In the genomic region with DNA sequence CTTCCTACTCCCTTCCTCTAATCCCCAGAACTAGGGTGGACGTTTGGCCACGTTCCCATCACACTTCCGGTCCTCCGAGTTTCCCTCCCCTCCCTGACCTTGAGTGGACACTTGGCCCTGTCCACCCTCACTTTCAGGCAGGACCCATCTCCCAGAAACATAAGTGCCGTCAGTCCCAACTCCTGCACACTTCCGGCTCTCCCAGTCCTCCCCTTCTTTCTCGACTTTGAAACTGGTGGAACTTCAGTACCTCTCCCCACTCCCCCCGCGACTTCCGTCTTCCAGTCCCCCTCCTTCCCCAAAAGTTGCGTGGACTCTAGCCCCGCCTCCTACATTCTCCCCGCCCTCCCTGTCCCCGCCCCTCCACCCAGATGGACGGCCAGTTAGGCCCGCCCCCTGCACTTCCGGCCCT, we compare ENCODE assay signal across 8 cellular contexts. TPM values are rescaled to one million over a fixed set of nuclear protein-coding genes. Genes with fewer than 3 reads are reported as not detected.
DNase-seq lines count a peak whose midpoint lies in the region; ATAC-seq and TF ChIP-seq lines count a peak whose summit lies in the region.

No MANE protein-coding gene starts in this region.

- no peak for TF ChIP-seq CTCF in OCI-LY7 (conservative IDR thresholded peaks at IDR 0.05; ENCODE audit: low read length)
- TF ChIP-seq CTCF in astrocyte of the spinal cord (IDR thresholded peaks at IDR 0.05; ENCODE audit: low read depth, low read length): no peak

- peaks cover 59% of the 10 kb centered on the region for H3K36me3 Mint-ChIP-seq in stimulated activated effector memory CD8-positive, alpha-beta T cell treated with anti-CD3 and anti-CD28 coated beads, Interleukin-12 subunit alpha, Interleukin-12 subunit beta, amount 100 ng/mL, for 72 hours

- H2AFZ ChIP-seq in OCI-LY7 (ENCODE audit: low read length): peak overlapping the region; percentile 77; the same call in 1 of the 2 replicates

- CTCF ChIA-PET in OCI-LY7 (lab: Charles Lee; ENCODE audit: unreplicated experiment): no interaction called here

- no peaks in the 10 kb centered on the region for H3K9me2 ChIP-seq in OCI-LY7 (ENCODE audit: insufficient read depth, low read length)

- H3K4me1 Mint-ChIP-seq in stimulated activated effector memory CD8-positive, alpha-beta T cell treated with anti-CD3 and anti-CD28 coated beads, Interleukin-12 subunit alpha, Interleukin-12 subunit beta, amount 100 ng/mL, for 72 hours: peaks cover 16% of the 10 kb centered on the region

- peak overlapping the region; percentile 100 for H3K27ac Mint-ChIP-seq in stimulated activated effector memory CD8-positive, alpha-beta T cell treated with anti-CD3 and anti-CD28 coated beads, Interleukin-12 subunit alpha, Interleukin-12 subunit beta, amount 100 ng/mL, for 72 hours

- H3K27ac ChIP-seq in OCI-LY7 (ENCODE audit: low read depth, low read length, poor library complexity, severe bottlenecking): peak overlapping the region; percentile 86

- no TSS peak for BruUV-seq in OCI-LY7 (replicated peaks; lab: Mats Ljungman, UMichigan)

- POLR2A ChIA-PET in OCI-LY7 (lab: Charles Lee): no interaction called here

- H3K4me2 ChIP-seq in OCI-LY7 (ENCODE audit: low read length): peak overlapping the region; percentile 98

- peak; percentile 86 for DNase-seq in NOMO-1 treated with DMSO at 0.1 percent for 48 hours (lab: John Stamatoyannopoulos, UW; ENCODE audit: unreplicated experiment)
- DNase-seq in NOMO-1 treated with dmso at 0.1 percent for 144 hours (lab: John Stamatoyannopoulos, UW; ENCODE audit: unreplicated experiment): no peak
- peak; percentile 92 for DNase-seq in OCI-LY7 (ENCODE audit: low spot score)
- DNase-seq in astrocyte of the spinal cord (ENCODE audit: low read depth, low spot score): no peak
- peak; percentile 84 for DNase-seq in medulla oblongata (ENCODE audit: extremely low spot score)
- peak in 1 of 2 donors; percentile 1 for DNase-seq in stimulated activated effector memory CD8-positive, alpha-beta T cell treated with anti-CD3 and anti-CD28 coated beads, Interleukin-12 subunit alpha, Interleukin-12 subunit beta, amount 100 ng/mL, for 72 hours (ENCODE audit: low spot score in 2 of 2)

- in situ Hi-C loops in astrocyte of the spinal cord (cut with HindIII; ENCODE audit: low sequenced_read_pairs): no loop called here

- H3K4me3 Mint-ChIP-seq in stimulated activated effector memory CD8-positive, alpha-beta T cell treated with anti-CD3 and anti-CD28 coated beads, Interleukin-12 subunit alpha, Interleukin-12 subunit beta, amount 100 ng/mL, for 72 hours: peak overlapping the region; percentile 98

- no peaks in the 10 kb centered on the region for H4K20me1 ChIP-seq in OCI-LY7 (ENCODE audit: insufficient read depth, low read length)

- intact Hi-C loops in OCI-LY7 (cut with micrococcal nuclease; ENCODE audit: unreplicated experiment): loop anchor here (1.0 to 2.0 kb wide), 5 partner anchors 96 to 336 kb away; a partner anchor contains a TSS

- peaks cover 20% of the 10 kb centered on the region for H3K9me3 Mint-ChIP-seq in stimulated activated effector memory CD8-positive, alpha-beta T cell treated with anti-CD3 and anti-CD28 coated beads, Interleukin-12 subunit alpha, Interleukin-12 subunit beta, amount 100 ng/mL, for 72 hours

- peaks cover 27% of the 10 kb centered on the region; the same call in 1 of the 2 replicates for H3K9me3 ChIP-seq in OCI-LY7 (ENCODE audit: low read length)

- H3K4me1 ChIP-seq in OCI-LY7 (ENCODE audit: insufficient read depth, low read length, poor library complexity, severe bottlenecking): peaks cover 12% of the 10 kb centered on the region

- H3K4me3 ChIP-seq in OCI-LY7 (ENCODE audit: low read depth, low read length, poor library complexity, severe bottlenecking): peak overlapping the region; percentile 85
- peak overlapping the region; percentile 90 for H3K4me3 ChIP-seq in astrocyte of the spinal cord (ENCODE audit: low read depth, low read length)

- peaks cover 32% of the 10 kb centered on the region for H3K36me3 ChIP-seq in OCI-LY7 (ENCODE audit: insufficient read depth, low read length)

- H3K79me2 ChIP-seq in OCI-LY7 (ENCODE audit: insufficient read depth, low read depth, low read length): peaks cover 13% of the 10 kb centered on the region; the same call in 1 of the 2 replicates

- peak; percentile 85 for ATAC-seq in stimulated activated effector memory CD8-positive, alpha-beta T cell treated with anti-CD3 and anti-CD28 coated beads, Interleukin-12 subunit alpha, Interleukin-12 subunit beta, amount 100 ng/mL, for 72 hours
- ATAC-seq in HG03342 (IDR thresholded peaks at IDR 0.05; ENCODE audit: unreplicated experiment): no peak
- no peak for ATAC-seq in GM19023 (IDR thresholded peaks at IDR 0.05; ENCODE audit: unreplicated experiment)

RNA-seq across cellular contexts. Expression of a gene that starts 0.3 kb away (rescaled TPM):
- 36.4 and 68.3 TPM in 2 replicates for total RNA-seq in OCI-LY7 (2014; rRNA removed; shearing (Covaris generic))
- total RNA-seq in OCI-LY7 (2022): 36.2 and 42.4 TPM in 2 replicates

RNA-seq across cellular contexts. Expression of a gene that starts 32.0 kb away (rescaled TPM):
- 3.1 and 3.2 TPM in 2 replicates for total RNA-seq in OCI-LY7 (2014; rRNA removed; shearing (Covaris generic))
- 3.1 and 3.4 TPM in 2 replicates for total RNA-seq in OCI-LY7 (2022)

RNA-seq across cellular contexts. Expression of a gene that starts 46.1 kb away (rescaled TPM):
- 34.1 and 38.6 TPM in 2 replicates for total RNA-seq in OCI-LY7 (2014; rRNA removed; shearing (Covaris generic))
- total RNA-seq in OCI-LY7 (2022): 31.0 and 37.3 TPM in 2 replicates

Comparison
In these comparisons a context has a peak if more than half of its experiments do, and no peak if none do; other contexts are left out.
1. DNase-seq: peak in NOMO-1 treated with DMSO at 0.1 percent for 48 hours (single experiment), OCI-LY7 (single experiment) and medulla oblongata (single experiment); none in NOMO-1 treated with dmso at 0.1 percent for 144 hours (single experiment) and astrocyte of the spinal cord (single experiment).